4 cellular contexts compared by ENCODE assay signal in the genomic region with DNA sequence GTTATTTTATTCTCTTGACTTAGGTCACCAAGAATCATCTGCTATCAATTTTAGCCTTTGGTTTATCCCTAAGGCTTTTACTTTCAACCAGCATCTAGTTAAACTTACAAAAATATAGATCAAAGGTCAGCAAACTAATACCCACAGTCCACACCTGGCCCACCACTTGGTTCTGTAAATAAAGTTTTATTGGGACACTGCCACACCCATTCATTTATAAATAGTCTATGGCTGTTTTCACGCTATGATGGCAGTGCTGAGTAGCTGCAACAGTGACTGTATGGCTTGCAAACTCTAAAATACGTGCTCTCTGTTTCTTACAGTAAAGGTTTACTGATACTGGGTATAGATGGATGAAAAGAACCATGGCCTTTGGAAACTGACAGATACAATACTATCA.
A peak's percentile ranks its signal among the peaks of the same experiment; 100 is the strongest.
TF ChIP-seq lines count a peak whose summit lies in the region.

No MANE protein-coding gene starts in this region.

TF ChIP-seq in SK-N-SH, 30 proteins besides CTCF, POLR2A, EP300 and RAD21 (continued from another document):
- TF ChIP-seq, protein P1, sequence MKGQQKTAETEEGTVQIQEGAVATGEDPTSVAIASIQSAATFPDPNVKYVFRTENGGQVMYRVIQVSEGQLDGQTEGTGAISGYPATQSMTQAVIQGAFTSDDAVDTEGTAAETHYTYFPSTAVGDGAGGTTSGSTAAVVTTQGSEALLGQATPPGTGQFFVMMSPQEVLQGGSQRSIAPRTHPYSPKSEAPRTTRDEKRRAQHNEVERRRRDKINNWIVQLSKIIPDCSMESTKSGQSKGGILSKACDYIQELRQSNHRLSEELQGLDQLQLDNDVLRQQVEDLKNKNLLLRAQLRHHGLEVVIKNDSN (IDR thresholded peaks at IDR 0.05; ENCODE audit: borderline replicate concordance, low read depth) = no peak
- no peak for TF ChIP-seq JUND (IDR thresholded peaks at IDR 0.05)
- no peak for TF ChIP-seq RXRA (IDR thresholded peaks at IDR 0.05; ENCODE audit: borderline replicate concordance, low read depth)
- TF ChIP-seq MEF2A (IDR thresholded peaks at IDR 0.05; ENCODE audit: borderline replicate concordance, low read depth) = no peak
- TF ChIP-seq ELF1 (IDR thresholded peaks at IDR 0.05) = no peak
- no peak for TF ChIP-seq FOSL2 (IDR thresholded peaks at IDR 0.05; ENCODE audit: borderline replicate concordance, low read depth)

TF ChIP-seq in SK-N-SH treated with all-trans-retinoic acid at 6 μM for 48 hours, 23 proteins besides CTCF, POLR2A, EP300 and RAD21 (continued from another document):
- no peak for TF ChIP-seq GLIS3 (CRISPR knock-in tag; IDR thresholded peaks at IDR 0.05)
- TF ChIP-seq, protein P2, sequence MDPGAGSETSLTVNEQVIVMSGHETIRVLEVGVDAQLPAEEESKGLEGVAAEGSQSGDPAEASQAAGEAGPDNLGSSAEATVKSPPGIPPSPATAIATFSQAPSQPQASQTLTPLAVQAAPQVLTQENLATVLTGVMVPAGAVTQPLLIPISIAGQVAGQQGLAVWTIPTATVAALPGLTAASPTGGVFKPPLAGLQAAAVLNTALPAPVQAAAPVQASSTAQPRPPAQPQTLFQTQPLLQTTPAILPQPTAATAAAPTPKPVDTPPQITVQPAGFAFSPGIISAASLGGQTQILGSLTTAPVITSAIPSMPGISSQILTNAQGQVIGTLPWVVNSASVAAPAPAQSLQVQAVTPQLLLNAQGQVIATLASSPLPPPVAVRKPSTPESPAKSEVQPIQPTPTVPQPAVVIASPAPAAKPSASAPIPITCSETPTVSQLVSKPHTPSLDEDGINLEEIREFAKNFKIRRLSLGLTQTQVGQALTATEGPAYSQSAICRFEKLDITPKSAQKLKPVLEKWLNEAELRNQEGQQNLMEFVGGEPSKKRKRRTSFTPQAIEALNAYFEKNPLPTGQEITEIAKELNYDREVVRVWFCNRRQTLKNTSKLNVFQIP (CRISPR knock-in tag; IDR thresholded peaks at IDR 0.05; ENCODE audit: borderline replicate concordance, low read depth) = no peak
- no peak for TF ChIP-seq ZFP3 (CRISPR knock-in tag; IDR thresholded peaks at IDR 0.05)
- TF ChIP-seq, protein P3, sequence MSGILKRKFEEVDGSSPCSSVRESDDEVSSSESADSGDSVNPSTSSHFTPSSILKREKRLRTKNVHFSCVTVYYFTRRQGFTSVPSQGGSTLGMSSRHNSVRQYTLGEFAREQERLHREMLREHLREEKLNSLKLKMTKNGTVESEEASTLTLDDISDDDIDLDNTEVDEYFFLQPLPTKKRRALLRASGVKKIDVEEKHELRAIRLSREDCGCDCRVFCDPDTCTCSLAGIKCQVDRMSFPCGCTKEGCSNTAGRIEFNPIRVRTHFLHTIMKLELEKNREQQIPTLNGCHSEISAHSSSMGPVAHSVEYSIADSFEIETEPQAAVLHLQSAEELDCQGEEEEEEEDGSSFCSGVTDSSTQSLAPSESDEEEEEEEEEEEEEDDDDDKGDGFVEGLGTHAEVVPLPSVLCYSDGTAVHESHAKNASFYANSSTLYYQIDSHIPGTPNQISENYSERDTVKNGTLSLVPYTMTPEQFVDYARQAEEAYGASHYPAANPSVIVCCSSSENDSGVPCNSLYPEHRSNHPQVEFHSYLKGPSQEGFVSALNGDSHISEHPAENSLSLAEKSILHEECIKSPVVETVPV (CRISPR knock-in tag; IDR thresholded peaks at IDR 0.05) = no peak
- TF ChIP-seq, protein P4, sequence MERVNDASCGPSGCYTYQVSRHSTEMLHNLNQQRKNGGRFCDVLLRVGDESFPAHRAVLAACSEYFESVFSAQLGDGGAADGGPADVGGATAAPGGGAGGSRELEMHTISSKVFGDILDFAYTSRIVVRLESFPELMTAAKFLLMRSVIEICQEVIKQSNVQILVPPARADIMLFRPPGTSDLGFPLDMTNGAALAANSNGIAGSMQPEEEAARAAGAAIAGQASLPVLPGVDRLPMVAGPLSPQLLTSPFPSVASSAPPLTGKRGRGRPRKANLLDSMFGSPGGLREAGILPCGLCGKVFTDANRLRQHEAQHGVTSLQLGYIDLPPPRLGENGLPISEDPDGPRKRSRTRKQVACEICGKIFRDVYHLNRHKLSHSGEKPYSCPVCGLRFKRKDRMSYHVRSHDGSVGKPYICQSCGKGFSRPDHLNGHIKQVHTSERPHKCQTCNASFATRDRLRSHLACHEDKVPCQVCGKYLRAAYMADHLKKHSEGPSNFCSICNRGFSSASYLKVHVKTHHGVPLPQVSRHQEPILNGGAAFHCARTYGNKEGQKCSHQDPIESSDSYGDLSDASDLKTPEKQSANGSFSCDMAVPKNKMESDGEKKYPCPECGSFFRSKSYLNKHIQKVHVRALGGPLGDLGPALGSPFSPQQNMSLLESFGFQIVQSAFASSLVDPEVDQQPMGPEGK (CRISPR knock-in tag; IDR thresholded peaks at IDR 0.05; ENCODE audit: borderline replicate concordance) = no peak
- TF ChIP-seq RARB (CRISPR knock-in tag; IDR thresholded peaks at IDR 0.05) = no peak
- no peak for TF ChIP-seq CSDC2 (CRISPR knock-in tag; IDR thresholded peaks at IDR 0.05)

TF ChIP-seq in K562, 482 proteins besides CTCF, POLR2A, EP300 and RAD21 (continued from another document):
- TF ChIP-seq HDAC3 (IDR thresholded peaks at IDR 0.05; ENCODE audit: borderline replicate concordance, partially characterized antibody) (no peak), HNRNPL (IDR thresholded peaks at IDR 0.05; ENCODE audit: low read depth, low read length) (no peak), SNRNP70 (optimal IDR thresholded peaks at IDR 0.05; ENCODE audit: low read depth, low read length) (no peak)
- TF ChIP-seq, protein P5, sequence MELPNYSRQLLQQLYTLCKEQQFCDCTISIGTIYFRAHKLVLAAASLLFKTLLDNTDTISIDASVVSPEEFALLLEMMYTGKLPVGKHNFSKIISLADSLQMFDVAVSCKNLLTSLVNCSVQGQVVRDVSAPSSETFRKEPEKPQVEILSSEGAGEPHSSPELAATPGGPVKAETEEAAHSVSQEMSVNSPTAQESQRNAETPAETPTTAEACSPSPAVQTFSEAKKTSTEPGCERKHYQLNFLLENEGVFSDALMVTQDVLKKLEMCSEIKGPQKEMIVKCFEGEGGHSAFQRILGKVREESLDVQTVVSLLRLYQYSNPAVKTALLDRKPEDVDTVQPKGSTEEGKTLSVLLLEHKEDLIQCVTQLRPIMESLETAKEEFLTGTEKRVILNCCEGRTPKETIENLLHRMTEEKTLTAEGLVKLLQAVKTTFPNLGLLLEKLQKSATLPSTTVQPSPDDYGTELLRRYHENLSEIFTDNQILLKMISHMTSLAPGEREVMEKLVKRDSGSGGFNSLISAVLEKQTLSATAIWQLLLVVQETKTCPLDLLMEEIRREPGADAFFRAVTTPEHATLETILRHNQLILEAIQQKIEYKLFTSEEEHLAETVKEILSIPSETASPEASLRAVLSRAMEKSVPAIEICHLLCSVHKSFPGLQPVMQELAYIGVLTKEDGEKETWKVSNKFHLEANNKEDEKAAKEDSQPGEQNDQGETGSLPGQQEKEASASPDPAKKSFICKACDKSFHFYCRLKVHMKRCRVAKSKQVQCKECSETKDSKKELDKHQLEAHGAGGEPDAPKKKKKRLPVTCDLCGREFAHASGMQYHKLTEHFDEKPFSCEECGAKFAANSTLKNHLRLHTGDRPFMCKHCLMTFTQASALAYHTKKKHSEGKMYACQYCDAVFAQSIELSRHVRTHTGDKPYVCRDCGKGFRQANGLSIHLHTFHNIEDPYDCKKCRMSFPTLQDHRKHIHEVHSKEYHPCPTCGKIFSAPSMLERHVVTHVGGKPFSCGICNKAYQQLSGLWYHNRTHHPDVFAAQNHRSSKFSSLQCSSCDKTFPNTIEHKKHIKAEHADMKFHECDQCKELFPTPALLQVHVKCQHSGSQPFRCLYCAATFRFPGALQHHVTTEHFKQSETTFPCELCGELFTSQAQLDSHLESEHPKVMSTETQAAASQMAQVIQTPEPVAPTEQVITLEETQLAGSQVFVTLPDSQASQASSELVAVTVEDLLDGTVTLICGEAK (IDR thresholded peaks at IDR 0.05) = peak; percentile 55
- TF ChIP-seq, protein P5 (CRISPR knock-in tag; IDR thresholded peaks at IDR 0.05) = no peak
TF ChIP-seq in K562: peak in this region for 1.

TF ChIP-seq in GM23338, 12 proteins besides CTCF, POLR2A, EP300 and RAD21:
- TF ChIP-seq POLR2AphosphoS5 (IDR thresholded peaks at IDR 0.05; ENCODE audit: low read depth) = no peak
- TF ChIP-seq EZH2 (IDR thresholded peaks at IDR 0.05; ENCODE audit: low read depth, unreplicated experiment) = no peak
- no peak for TF ChIP-seq JUNB (IDR thresholded peaks at IDR 0.05; ENCODE audit: unreplicated experiment)
- TF ChIP-seq CREB1 (CRISPR knock-in tag; IDR thresholded peaks at IDR 0.05; ENCODE audit: low read depth) = no peak
TF ChIP-seq in GM23338: peak in this region for 0.
